ENCODE assay signal across 1 cellular context in the genomic region with DNA sequence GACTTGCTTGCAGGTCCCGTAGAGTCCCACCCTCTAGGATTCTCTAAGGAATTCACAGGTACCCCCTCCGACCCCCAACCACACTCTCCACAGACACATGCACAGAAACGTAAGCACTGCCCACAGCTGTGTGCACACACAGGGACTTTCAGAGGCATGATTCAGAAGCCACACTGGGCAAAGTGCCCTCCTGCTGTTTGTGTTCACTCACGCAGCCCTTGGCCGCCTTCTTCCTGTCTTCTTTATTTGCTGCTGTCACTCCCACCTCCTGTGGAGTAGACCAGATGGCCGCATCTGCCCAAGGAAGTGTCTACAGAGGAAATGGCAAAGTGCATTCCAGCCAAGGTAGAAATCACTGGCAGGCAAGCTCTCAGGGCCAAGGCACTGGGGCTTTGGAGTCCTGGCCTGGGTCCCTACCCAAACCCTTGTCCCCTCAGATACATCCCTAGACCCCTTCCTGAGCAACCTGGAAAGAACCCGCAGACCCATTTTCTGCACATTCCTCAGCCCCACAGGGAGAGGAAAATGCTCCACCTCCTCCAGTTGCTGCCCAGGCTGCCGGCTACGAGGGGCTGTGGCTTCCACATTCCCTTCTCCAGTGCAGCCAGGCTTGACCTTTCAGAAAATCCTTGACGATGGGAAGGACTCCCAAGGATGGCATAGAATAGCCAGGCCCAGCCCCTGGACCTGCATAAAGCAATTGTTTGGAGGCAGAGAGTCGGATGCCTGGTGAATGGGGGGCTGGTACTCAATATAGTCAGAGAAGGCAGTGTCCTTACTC.
A peak's percentile ranks its signal among the peaks of the same experiment; 100 is the strongest.
TF ChIP-seq lines count a peak whose summit lies in the region.

No MANE protein-coding gene starts in this region.

TF ChIP-seq in IMR-90, 13 proteins besides CTCF, POLR2A, EP300 and RAD21:
- TF ChIP-seq BHLHE40 (IDR thresholded peaks at IDR 0.05; ENCODE audit: low read depth, low read length) (peak; percentile 51; the same call in 1 of the 2 replicates), SMC3 (IDR thresholded peaks at IDR 0.05; ENCODE audit: low read depth, low read length) (no peak), MXI1 (IDR thresholded peaks at IDR 0.05; ENCODE audit: borderline replicate concordance, low read depth, low read length) (no peak), NFE2L2 (IDR thresholded peaks at IDR 0.05; ENCODE audit: low read depth, low read length) (peak; percentile 4; the same call in 1 of the 2 replicates), FOS (IDR thresholded peaks at IDR 0.05; ENCODE audit: low read depth, low read length) (peak; percentile 63; the same call in 1 of the 2 replicates), MAZ (IDR thresholded peaks at IDR 0.05; ENCODE audit: borderline replicate concordance, low read depth, low read length) (no peak), CEBPB (IDR thresholded peaks at IDR 0.05; ENCODE audit: low read depth, low read length) (0 out of 2 replicates have a peak, but pooled peaks have one; percentile 18)
- TF ChIP-seq, protein P1, sequence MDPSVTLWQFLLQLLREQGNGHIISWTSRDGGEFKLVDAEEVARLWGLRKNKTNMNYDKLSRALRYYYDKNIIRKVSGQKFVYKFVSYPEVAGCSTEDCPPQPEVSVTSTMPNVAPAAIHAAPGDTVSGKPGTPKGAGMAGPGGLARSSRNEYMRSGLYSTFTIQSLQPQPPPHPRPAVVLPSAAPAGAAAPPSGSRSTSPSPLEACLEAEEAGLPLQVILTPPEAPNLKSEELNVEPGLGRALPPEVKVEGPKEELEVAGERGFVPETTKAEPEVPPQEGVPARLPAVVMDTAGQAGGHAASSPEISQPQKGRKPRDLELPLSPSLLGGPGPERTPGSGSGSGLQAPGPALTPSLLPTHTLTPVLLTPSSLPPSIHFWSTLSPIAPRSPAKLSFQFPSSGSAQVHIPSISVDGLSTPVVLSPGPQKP (IDR thresholded peaks at IDR 0.05; ENCODE audit: borderline replicate concordance, low read depth, low read length): no peak
- TF ChIP-seq, protein P2, sequence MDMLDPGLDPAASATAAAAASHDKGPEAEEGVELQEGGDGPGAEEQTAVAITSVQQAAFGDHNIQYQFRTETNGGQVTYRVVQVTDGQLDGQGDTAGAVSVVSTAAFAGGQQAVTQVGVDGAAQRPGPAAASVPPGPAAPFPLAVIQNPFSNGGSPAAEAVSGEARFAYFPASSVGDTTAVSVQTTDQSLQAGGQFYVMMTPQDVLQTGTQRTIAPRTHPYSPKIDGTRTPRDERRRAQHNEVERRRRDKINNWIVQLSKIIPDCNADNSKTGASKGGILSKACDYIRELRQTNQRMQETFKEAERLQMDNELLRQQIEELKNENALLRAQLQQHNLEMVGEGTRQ (IDR thresholded peaks at IDR 0.05; ENCODE audit: low read depth, low read length): no peak; the same call in 1 of the 2 replicates
